Comparison of ENCODE assay signal across 32 cellular contexts in the genomic region with DNA sequence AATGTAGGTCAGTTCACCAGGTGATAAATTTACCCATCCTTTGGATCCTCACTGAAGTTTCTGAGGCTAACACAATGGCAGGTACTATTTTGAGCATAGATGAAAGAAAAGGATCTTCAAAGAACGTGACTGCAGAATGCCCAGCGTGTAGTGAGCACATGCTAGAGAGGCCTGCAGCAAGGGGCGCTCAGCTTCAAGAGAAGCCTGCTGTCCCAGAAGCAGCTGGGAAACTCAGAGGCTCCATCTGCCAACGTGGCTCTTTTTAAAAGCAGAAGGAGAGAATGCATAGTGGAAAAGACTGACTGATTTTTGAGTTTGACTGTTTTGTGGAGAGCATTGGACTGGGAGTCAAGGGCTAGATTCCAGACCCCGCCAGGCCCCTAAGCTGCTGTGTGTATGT.
"Had no signal": no experiment of that assay in that cellular context is flagged by ENCODE, and none has a peak within 500 bp of the region (broad histone marks: within the 10 kb centered on the region; RNA-seq: fewer than 3 reads in every experiment).

No MANE protein-coding gene starts in this region.

- H3K27ac ChIP-seq: adrenal gland, body of pancreas, coronary artery, dorsolateral prefrontal cortex, heart left ventricle, WERI-Rb-1 had no signal

- H3K27me3 Mint-ChIP-seq: activated B cell treated with CpG ODN at 0.5 μM for 24 hours; activated CD8-positive, alpha-beta T cell treated with anti-CD3 and anti-CD28 coated beads for 36 hours; activated naive CD8-positive, alpha-beta T cell; activated naive CD8-positive, alpha-beta T cell treated with anti-CD3 and anti-CD28 coated beads, Interleukin-2, amount 50 U/mL, for 24 hours; activated T-helper 17 cell treated with anti-CD3 and anti-CD28 coated beads, Interleukin-2, amount 50 U/mL, for 72 hours; dendritic cell treated with granulocyte-macrophage colony-stimulating factor and Interleukin-4, amounts not matched to agents 40 ng/mL and 50 ng/mL, for 4 days had no signal

- H3K4me1 ChIP-seq: adrenal gland, body of pancreas, heart left ventricle had no signal

- H3K36me3 ChIP-seq: adrenal gland, heart left ventricle, WERI-Rb-1 had no signal

- H3K4me3 ChIP-seq: adrenal gland, body of pancreas, coronary artery, dorsolateral prefrontal cortex, heart left ventricle had no signal

- DNase-seq: activated B cell treated with CpG ODN at 0.5 μM for 24 hours; activated CD4-positive, alpha-beta T cell treated with anti-CD3 and anti-CD28 coated beads for 48 hours; activated CD4-positive, alpha-beta T cell treated with anti-CD3 and anti-CD28 coated beads, Interleukin-2, amount 50 U/mL, for 1 hour; activated CD4-positive, alpha-beta T cell treated with anti-CD3 and anti-CD28 coated beads, Interleukin-2, amount 50 U/mL, for 48 hours; activated CD8-positive, alpha-beta memory T cell treated with anti-CD3 and anti-CD28 coated beads for 24 hours; activated CD8-positive, alpha-beta T cell treated with anti-CD3 and anti-CD28 coated beads for 36 hours; activated effector memory CD4-positive, alpha-beta T cell treated with Interleukin-2 at 50 U/mL for 16 hours; activated gamma-delta T cell treated with Interleukin-2 at 50 U/mL for 16 hours; activated naive CD4-positive, alpha-beta T cell treated with anti-CD3 and anti-CD28 coated beads, Interleukin-2, amount 50 U/mL, for 16 hours; activated naive CD4-positive, alpha-beta T cell treated with Interleukin-2 at 50 U/mL for 16 hours; activated naive CD8-positive, alpha-beta T cell treated with anti-CD3 and anti-CD28 coated beads, Interleukin-2, amount 50 U/mL, for 24 hours; activated T-cell treated with anti-CD3 and anti-CD28 coated beads, Interleukin-2, amount 50 U/mL, for 4 hours; adrenal gland; amygdala; aorta; body of pancreas; cerebellar nuclear complex; effector memory CD4-positive, alpha-beta T cell; endodermal cell; foreskin fibroblast; heart left ventricle; T-helper 17 cell; T1000; WERI-Rb-1 had no signal

- H3K27me3 ChIP-seq: adrenal gland, body of pancreas, dorsolateral prefrontal cortex, heart left ventricle had no signal

- H3K4me3 Mint-ChIP-seq: activated B cell treated with CpG ODN at 0.5 μM for 24 hours; activated CD8-positive, alpha-beta T cell treated with anti-CD3 and anti-CD28 coated beads for 36 hours; activated naive CD8-positive, alpha-beta T cell; activated naive CD8-positive, alpha-beta T cell treated with anti-CD3 and anti-CD28 coated beads, Interleukin-2, amount 50 U/mL, for 24 hours; activated T-cell treated with anti-CD3 and anti-CD28 coated beads, Interleukin-2, amount 50 U/mL, for 4 hours; activated T-helper 17 cell treated with anti-CD3 and anti-CD28 coated beads, Interleukin-2, amount 50 U/mL, for 72 hours; dendritic cell treated with granulocyte-macrophage colony-stimulating factor and Interleukin-4, amounts not matched to agents 40 ng/mL and 50 ng/mL, for 4 days; endodermal cell; T-helper 17 cell; T-helper 2 cell treated with Interferon-gamma antibody and Interleukin-4, amounts not matched to agents 5 μg/mL and 100 μg/mL, for 36 hours had no signal

- ATAC-seq: activated CD4-positive, CD25-positive, alpha-beta regulatory T cell treated with anti-CD3 and anti-CD28 coated beads, Interleukin-2, amount 50 U/mL, for 24 hours; activated CD8-positive, alpha-beta T cell treated with anti-CD3 and anti-CD28 coated beads for 36 hours; activated naive CD8-positive, alpha-beta T cell treated with anti-CD3 and anti-CD28 coated beads, Interleukin-2, amount 50 U/mL, for 24 hours; activated T-cell treated with anti-CD3 and anti-CD28 coated beads, Interleukin-2, amount 50 U/mL, for 4 hours; activated T-helper 17 cell treated with anti-CD3 and anti-CD28 coated beads, Interleukin-2, amount 50 U/mL, for 72 hours; body of pancreas; esophagus mucosa; heart left ventricle; T-helper 17 cell had no signal

- H3K27ac Mint-ChIP-seq: activated B cell treated with CpG ODN at 0.5 μM for 24 hours; activated CD8-positive, alpha-beta T cell treated with anti-CD3 and anti-CD28 coated beads for 36 hours; activated naive CD8-positive, alpha-beta T cell; activated naive CD8-positive, alpha-beta T cell treated with anti-CD3 and anti-CD28 coated beads, Interleukin-2, amount 50 U/mL, for 24 hours; activated T-helper 17 cell treated with anti-CD3 and anti-CD28 coated beads, Interleukin-2, amount 50 U/mL, for 72 hours; dendritic cell treated with granulocyte-macrophage colony-stimulating factor and Interleukin-4, amounts not matched to agents 40 ng/mL and 50 ng/mL, for 4 days; endodermal cell; T-helper 17 cell; T-helper 2 cell treated with Interferon-gamma antibody and Interleukin-4, amounts not matched to agents 5 μg/mL and 100 μg/mL, for 36 hours had no signal

- H3K4me1 Mint-ChIP-seq: activated T-helper 17 cell treated with anti-CD3 and anti-CD28 coated beads, Interleukin-2, amount 50 U/mL, for 72 hours had no signal
